In genomic region chr1:107997846-107998245, GRCh38 we compare ENCODE assay signal across 36 cellular contexts.
"Had no signal": no experiment of that assay in that cellular context is flagged by ENCODE, and none has a peak within 500 bp of the region (broad histone marks: within the 10 kb centered on the region; RNA-seq: fewer than 3 reads in every experiment).

No MANE protein-coding gene starts in this region.

- H3K9me3 ChIP-seq: MG63 had no signal

- H3K4me3 ChIP-seq: MG63 had no signal

- DNase-seq: Karpas-422, Kasumi-1, MG63, MM.1S, MV-4-11, NCI-H1048, NCI-H1092, NCI-H1092 treated with DMSO at 0.1 percent for 48 hours, NCI-H1105, NCI-H1105 treated with DMSO at 0.1 percent for 48 hours, NCI-H1417, NCI-H1417 treated with DMSO at 0.1 percent for 48 hours, NCI-H1436, NCI-H1436 treated with DMSO at 0.1 percent for 48 hours, NCI-H146, NCI-H1694, NCI-H1694 treated with DMSO at 0.1 percent for 48 hours, NCI-H187, NCI-H187 treated with DMSO at 0.1 percent for 48 hours, NCI-H1930, NCI-H2029, NCI-H2029 treated with DMSO at 0.1 percent for 48 hours, NCI-H2081, NCI-H2081 treated with DMSO at 0.1 percent for 48 hours, NCI-H2107, NCI-H2171, NCI-H2171 treated with DMSO at 0.1 percent for 48 hours, NCI-H2227 treated with DMSO at 0.1 percent for 48 hours, NCI-H226, NCI-H345, NCI-H446, NCI-H446 treated with DMSO at 0.1 percent for 48 hours, NCI-H510A, NCI-H510A treated with DMSO at 0.1 percent for 48 hours, NCI-H524, NCI-H524 treated with DMSO at 0.1 percent for 48 hours had no signal

- H3K27me3 ChIP-seq: MG63 had no signal

- H3K36me3 ChIP-seq: MG63 had no signal
